11 cellular contexts compared by ENCODE assay signal in genomic region chr22:42991010-42991651, GRCh38. TPM values are rescaled to one million over a fixed set of nuclear protein-coding genes. Genes with fewer than 3 reads are reported as not detected.
DNase-seq lines count a peak whose midpoint lies in the region; ATAC-seq and TF ChIP-seq lines count a peak whose summit lies in the region.
"Had no signal": no experiment of that assay in that cellular context is flagged by ENCODE, and none has a peak within 500 bp of the region (broad histone marks: within the 10 kb centered on the region; RNA-seq: fewer than 3 reads in every experiment).

No MANE protein-coding gene starts in this region.

- POLR2A ChIA-PET in activated CD4-positive, alpha-beta T cell treated with anti-CD3 and anti-CD28 coated beads for 36 hours (lab: Charles Lee), result no interaction called here

- no peaks in the 10 kb centered on the region for H3K36me3 ChIP-seq in suprapubic skin
- peaks cover 0 to 4% (median 0%) of the 10 kb centered on the region in 6 donors for H3K36me3 ChIP-seq in spleen

- H3K36me3 Mint-ChIP-seq in activated CD4-positive, alpha-beta T cell treated with anti-CD3 and anti-CD28 coated beads for 36 hours (ENCODE audit: low read depth), result peaks cover 12% of the 10 kb centered on the region
- H3K36me3 Mint-ChIP-seq in activated T-helper 17 cell treated with anti-CD3 and anti-CD28 coated beads, Interleukin-2, amount 50 U/mL, for 72 hours (ENCODE audit: low read depth), result peaks cover 5% of the 10 kb centered on the region

- intact Hi-C loops in activated CD4-positive, alpha-beta T cell treated with anti-CD3 and anti-CD28 coated beads for 36 hours (cut with DNase I, micrococcal nuclease), result no loop called here
- intact Hi-C loops in posterior cingulate gyrus (cut with DNase I) (no loop called here), spleen (cut with DNase I; ENCODE audit: low total_unique reads) (no loop called here)

- TF ChIP-seq CTCF in suprapubic skin (IDR thresholded peaks at IDR 0.05) (no peak), spleen (IDR thresholded peaks at IDR 0.05 in 8 of 11, conservative IDR thresholded peaks at IDR 0.05 in 3 of 11) (no peak)

- TF ChIP-seq EP300 in suprapubic skin (IDR thresholded peaks at IDR 0.05), result no peak

- CTCF ChIA-PET in activated CD4-positive, alpha-beta T cell treated with anti-CD3 and anti-CD28 coated beads for 36 hours (lab: Charles Lee), result interaction anchor here (0.7 kb wide), 1 partner anchor 62 kb away, joined by 4 read pairs; no protein-coding TSS in a partner anchor

- H3K27me3 ChIP-seq in suprapubic skin, result no peaks in the 10 kb centered on the region
- H3K27me3 ChIP-seq in spleen (replicated peaks in 1 of 7), result no peaks in the 10 kb centered on the region

- H3K9me3 Mint-ChIP-seq in activated CD4-positive, alpha-beta T cell treated with anti-CD3 and anti-CD28 coated beads for 36 hours (ENCODE audit: low read depth), result no peaks in the 10 kb centered on the region
- no peaks in the 10 kb centered on the region for H3K9me3 Mint-ChIP-seq in activated T-helper 17 cell treated with anti-CD3 and anti-CD28 coated beads, Interleukin-2, amount 50 U/mL, for 72 hours

- DNase-seq in activated CD4-positive, alpha-beta T cell treated with anti-CD3 and anti-CD28 coated beads for 36 hours, result no peak
- DNase-seq in activated CD4-positive, alpha-beta T cell treated with anti-CD3 and anti-CD28 coated beads, Interleukin-2, amount 50 U/mL, for 48 hours, result no peak
- DNase-seq in islet precursor cell (peak; percentile 89), suprapubic skin (ENCODE audit: low spot score in 2 of 2) (peak in 1 of 2 donors; percentile 51), NCI-H446 treated with DMSO at 0.1 percent for 48 hours (lab: John Stamatoyannopoulos, UW) (no peak), posterior cingulate gyrus (no peak), spleen (no peak)
- DNase-seq: activated naive CD4-positive, alpha-beta T cell treated with anti-CD3 and anti-CD28 coated beads, Interleukin-2, amount 50 U/mL, for 16 hours; NCI-H1092 treated with DMSO at 0.1 percent for 48 hours; nucleus accumbens had no signal

- no peak overlapping the region for H3K4me3 Mint-ChIP-seq in activated CD4-positive, alpha-beta T cell treated with anti-CD3 and anti-CD28 coated beads for 36 hours
- no peak overlapping the region for H3K4me3 Mint-ChIP-seq in activated T-helper 17 cell treated with anti-CD3 and anti-CD28 coated beads, Interleukin-2, amount 50 U/mL, for 72 hours

- WGBS in suprapubic skin, result 70% methylated on average over 5 of the region's 5 CpGs
- WGBS in spleen, 5 donors, result 69 to 91% (median 78%) methylated on average over 5 of the region's 5 CpGs

- H3K27ac Mint-ChIP-seq in activated CD4-positive, alpha-beta T cell treated with anti-CD3 and anti-CD28 coated beads for 36 hours, result no peak overlapping the region
- no peak overlapping the region for H3K27ac Mint-ChIP-seq in activated T-helper 17 cell treated with anti-CD3 and anti-CD28 coated beads, Interleukin-2, amount 50 U/mL, for 72 hours

- H3K4me1 ChIP-seq in suprapubic skin (peaks cover 57% of the 10 kb centered on the region), spleen (peaks cover 16 to 85% (median 51%) of the 10 kb centered on the region in 6 donors)

- no peak overlapping the region for H3K4me3 ChIP-seq in suprapubic skin
- no peak overlapping the region for H3K4me3 ChIP-seq in spleen

- H3K4me1 Mint-ChIP-seq in activated CD4-positive, alpha-beta T cell treated with anti-CD3 and anti-CD28 coated beads for 36 hours, result peaks cover 19% of the 10 kb centered on the region
- H3K4me1 Mint-ChIP-seq in activated T-helper 17 cell treated with anti-CD3 and anti-CD28 coated beads, Interleukin-2, amount 50 U/mL, for 72 hours, result peaks cover 11% of the 10 kb centered on the region

- peak; percentile 60 for ATAC-seq in activated CD4-positive, alpha-beta T cell treated with anti-CD3 and anti-CD28 coated beads for 36 hours
- peak; percentile 26 for ATAC-seq in activated T-helper 17 cell treated with anti-CD3 and anti-CD28 coated beads, Interleukin-2, amount 50 U/mL, for 72 hours (replicated peaks)

- H3K27ac ChIP-seq in suprapubic skin, result peak overlapping the region; percentile 55
- H3K27ac ChIP-seq in spleen, result no peak overlapping the region

- H3K27me3 Mint-ChIP-seq in activated CD4-positive, alpha-beta T cell treated with anti-CD3 and anti-CD28 coated beads for 36 hours, result no peaks in the 10 kb centered on the region
- H3K27me3 Mint-ChIP-seq in activated T-helper 17 cell treated with anti-CD3 and anti-CD28 coated beads, Interleukin-2, amount 50 U/mL, for 72 hours, result no peaks in the 10 kb centered on the region

- TF ChIP-seq POLR2A in suprapubic skin (IDR thresholded peaks at IDR 0.05) (no peak), spleen (IDR thresholded peaks at IDR 0.05) (no peak)

- H3K9me3 ChIP-seq in suprapubic skin (no peaks in the 10 kb centered on the region), spleen (peaks cover 0 to 4% (median 0%) of the 10 kb centered on the region in 8 donors)

RNA-seq across cellular contexts. Expression of gene PACSIN2, which starts 23.8 kb away (rescaled TPM):
- 10 to 100 TPM; 27.9 to 28.1 TPM for total RNA-seq in activated CD4-positive, alpha-beta T cell treated with anti-CD3 and anti-CD28 coated beads for 36 hours
- 10 to 100 TPM; 22.9 to 26.3 TPM for total RNA-seq in activated T-helper 17 cell treated with anti-CD3 and anti-CD28 coated beads, Interleukin-2, amount 50 U/mL, for 72 hours
- total RNA-seq in suprapubic skin, result 10 to 100 TPM; 38.9 to 74.8 (median 55.3) TPM
- 10 to 100 TPM; 48.0 to 98.1 (median 78.2) TPM for total RNA-seq in spleen
- 10 to 100 TPM; 24.2 to 38.0 (median 25.1) TPM for polyA plus RNA-seq in spleen
